Comparison of ENCODE assay signal across 8 cellular contexts in the genomic region with DNA sequence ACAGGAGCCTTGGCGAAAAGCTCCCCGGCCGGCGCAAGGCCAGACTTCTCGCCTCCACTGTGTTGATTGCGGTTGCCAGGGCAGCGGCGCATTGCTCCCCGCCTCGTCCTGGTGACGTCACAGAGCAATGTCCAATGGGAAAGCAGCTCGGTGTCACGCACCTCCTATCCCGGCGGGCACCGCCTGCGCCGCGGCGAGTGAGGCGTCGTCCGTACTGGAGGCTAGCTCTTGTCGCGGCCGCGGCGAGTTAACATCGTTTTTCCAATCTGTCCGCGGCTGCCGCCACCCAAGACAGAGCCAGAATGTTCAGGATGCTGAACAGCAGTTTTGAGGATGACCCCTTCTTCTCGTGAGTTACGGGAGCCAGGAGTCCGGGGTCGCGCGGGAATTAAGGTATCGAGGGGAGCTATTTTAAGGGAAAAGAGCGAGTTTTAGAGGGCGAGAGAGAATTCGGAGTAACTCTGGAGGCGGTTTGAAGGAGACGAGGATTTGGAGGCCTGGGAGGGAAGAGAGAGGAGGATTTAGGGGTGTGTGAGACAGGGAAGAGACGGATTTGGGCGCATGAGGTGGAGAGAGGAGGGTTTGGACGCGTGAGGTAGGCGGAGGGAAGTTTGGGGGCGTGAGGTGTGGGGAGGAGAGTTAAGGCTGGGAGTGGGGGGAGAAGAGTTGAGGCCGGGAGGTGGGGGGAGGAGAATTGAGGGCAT. TPM values are rescaled to one million over a fixed set of nuclear protein-coding genes. Genes with fewer than 3 reads are reported as not detected.
DNase-seq lines count a peak whose midpoint lies in the region; ATAC-seq and FAIRE-seq lines count a peak whose summit lies in the region.

A gene with protein sequence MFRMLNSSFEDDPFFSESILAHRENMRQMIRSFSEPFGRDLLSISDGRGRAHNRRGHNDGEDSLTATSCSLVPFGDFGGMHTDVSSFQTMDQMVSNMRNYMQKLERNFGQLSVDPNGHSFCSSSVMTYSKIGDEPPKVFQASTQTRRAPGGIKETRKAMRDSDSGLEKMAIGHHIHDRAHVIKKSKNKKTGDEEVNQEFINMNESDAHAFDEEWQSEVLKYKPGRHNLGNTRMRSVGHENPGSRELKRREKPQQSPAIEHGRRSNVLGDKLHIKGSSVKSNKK (plus strand): TSS at position 196 of the 704 bp plus-strand sequence. CDS start 107 bp downstream, at position 303.

- CTCF ChIA-PET in activated CD4-positive, alpha-beta memory T cell treated with anti-CD3 and anti-CD28 coated beads for 36 hours (lab: Charles Lee) = interaction anchor here (1.0 to 2.5 kb wide), 4 partner anchors 11 to 965 kb away, joined by 3 to 8 read pairs (median 4); a partner anchor contains a TSS

- peaks cover 11% of the 10 kb centered on the region for H3K4me1 Mint-ChIP-seq in activated CD4-positive, alpha-beta memory T cell treated with anti-CD3 and anti-CD28 coated beads for 36 hours (ENCODE audit: low read depth)

- no peaks in the 10 kb centered on the region for H3K9me3 Mint-ChIP-seq in activated CD4-positive, alpha-beta memory T cell treated with anti-CD3 and anti-CD28 coated beads for 36 hours

- H3K27me3 Mint-ChIP-seq in activated CD4-positive, alpha-beta memory T cell treated with anti-CD3 and anti-CD28 coated beads for 36 hours = peaks cover 26% of the 10 kb centered on the region

- intact Hi-C loops in activated CD4-positive, alpha-beta memory T cell treated with anti-CD3 and anti-CD28 coated beads for 36 hours (cut with micrococcal nuclease) = no loop called here
- intact Hi-C loops in left colon (cut with DNase I, micrococcal nuclease) = no loop called here

- FAIRE-seq in A204.1 (lab: Jason Lieb, UNC) = peak; percentile 27

- peak; percentile 100 for ATAC-seq in GM18907 (IDR thresholded peaks at IDR 0.05; ENCODE audit: unreplicated experiment)
- peak; percentile 99 for ATAC-seq in HG03175 (IDR thresholded peaks at IDR 0.05; ENCODE audit: unreplicated experiment)
- peak; percentile 100 for ATAC-seq in left colon

- peak within 1 kb of the TSS; percentile 81 for H3K4me3 Mint-ChIP-seq in activated CD4-positive, alpha-beta memory T cell treated with anti-CD3 and anti-CD28 coated beads for 36 hours

- H3K36me3 Mint-ChIP-seq in activated CD4-positive, alpha-beta memory T cell treated with anti-CD3 and anti-CD28 coated beads for 36 hours = no peaks in the 10 kb centered on the region

- peak within 1 kb of the TSS; percentile 62 for H3K27ac Mint-ChIP-seq in activated CD4-positive, alpha-beta memory T cell treated with anti-CD3 and anti-CD28 coated beads for 36 hours

- POLR2A ChIA-PET in activated CD4-positive, alpha-beta memory T cell treated with anti-CD3 and anti-CD28 coated beads for 36 hours (lab: Charles Lee) = interaction anchor here (1.4 to 1.5 kb wide), 2 partner anchors 69 to 73 kb away, joined by 3 to 6 read pairs; a partner anchor contains a TSS

- DNase-seq in NCI-H446 treated with DMSO at 0.1 percent for 48 hours (lab: John Stamatoyannopoulos, UW) (peak; percentile 89), dermis blood vessel endothelial cell (peak; percentile 98), left colon (peak; percentile 96 to 97)
- DNase-seq in activated CD4-positive, alpha-beta memory T cell treated with anti-CD3 and anti-CD28 coated beads for 36 hours = peak; percentile 91
- peak; percentile 79 to 81 for DNase-seq in stimulated activated CD4-positive, alpha-beta T cell treated with anti-CD3 and anti-CD28 coated beads, Interleukin-15, amount 100 ng/mL, for 48 hours (ENCODE audit: low read depth in 2 of 2)

RNA-seq across cellular contexts. Expression of the gene that starts here (rescaled TPM):
- total RNA-seq in activated CD4-positive, alpha-beta memory T cell treated with anti-CD3 and anti-CD28 coated beads for 36 hours = 1 to 10 TPM; 3.8 to 3.9 TPM
- 6.0 and 7.1 TPM in 2 replicates for total RNA-seq in dermis blood vessel endothelial cell
- total RNA-seq in left colon = 1 to 10 TPM; 3.9 to 6.0 TPM

Comparison
In these comparisons a context has a peak if more than half of its experiments do, and no peak if none do; other contexts are left out.
1. Peak in every context shown above with its lines: DNase-seq and ATAC-seq.